In genomic region chr5:153151558-153151957, GRCh38 we compare ENCODE assay signal across 9 cellular contexts.
"Had no signal": no experiment of that assay in that cellular context is flagged by ENCODE, and none has a peak within 500 bp of the region (broad histone marks: within the 10 kb centered on the region; RNA-seq: fewer than 3 reads in every experiment).

No MANE protein-coding gene starts in this region.

- H3K36me3 ChIP-seq: HAP-1 had no signal

- H3K27ac ChIP-seq: GM23248, HL-60 had no signal

- ATAC-seq: HCT116, HepG2 had no signal

- DNase-seq: GM23248, GOT3, H7, HFFc6, KG1 had no signal

- H3K4me1 ChIP-seq: HAP-1 had no signal

- H2AFZ ChIP-seq: GM23248 had no signal

- FAIRE-seq: HepG2 had no signal

- H3K9ac ChIP-seq: GM23248 had no signal

- H3K9me3 ChIP-seq: HAP-1 had no signal

- H3K4me3 ChIP-seq: GM23248, HAP-1 had no signal
